In genomic region chr15:55133972-55134371, GRCh38 we compare ENCODE assay signal across 29 cellular contexts.
"Had no signal": no experiment of that assay in that cellular context is flagged by ENCODE, and none has a peak within 500 bp of the region (broad histone marks: within the 10 kb centered on the region; RNA-seq: fewer than 3 reads in every experiment).

No MANE protein-coding gene starts in this region.

- H3K4me2 ChIP-seq: neural progenitor cell had no signal

- H2AFZ ChIP-seq: neural progenitor cell had no signal

- H3K36me3 Mint-ChIP-seq: mesothelial cell of epicardium; neural progenitor cell; stimulated activated effector memory CD8-positive, alpha-beta T cell treated with anti-CD3 and anti-CD28 coated beads, Interleukin-12 subunit alpha, Interleukin-12 subunit beta, amount 100 ng/mL, for 72 hours; type B pancreatic cell had no signal

- H3K9me3 ChIP-seq: neutrophil, ovary, suprapubic skin, uterus had no signal

- H3K4me1 Mint-ChIP-seq: immature natural killer cell; mesothelial cell of epicardium; naive B cell; natural killer cell; nephron progenitor cell; neural progenitor cell; stimulated activated effector memory CD8-positive, alpha-beta T cell treated with anti-CD3 and anti-CD28 coated beads, Interleukin-12 subunit alpha, Interleukin-12 subunit beta, amount 100 ng/mL, for 72 hours had no signal

- H3K36me3 ChIP-seq: left lung, lower lobe of right lung, neural progenitor cell, neutrophil, ovary, sigmoid colon, spleen, suprapubic skin, tibial nerve, uterus had no signal

- H3K27me3 ChIP-seq: neural progenitor cell, neutrophil, ovary, sigmoid colon, suprapubic skin, tibial nerve, uterus had no signal

- ATAC-seq: left colon; left lung; lower lobe of right lung; natural killer cell; right cardiac atrium; stimulated activated effector memory CD8-positive, alpha-beta T cell treated with anti-CD3 and anti-CD28 coated beads, Interleukin-12 subunit alpha, Interleukin-12 subunit beta, amount 100 ng/mL, for 72 hours had no signal

- H3K4me1 ChIP-seq: left lung, lower lobe of right lung, neural progenitor cell, sigmoid colon, spleen, suprapubic skin, tibial nerve, uterus had no signal

- H3K27ac Mint-ChIP-seq: immature natural killer cell; mesothelial cell of epicardium; naive B cell; natural killer cell; nephron progenitor cell; neural progenitor cell; progenitor cell of endocrine pancreas; stimulated activated effector memory CD8-positive, alpha-beta T cell treated with anti-CD3 and anti-CD28 coated beads, Interleukin-12 subunit alpha, Interleukin-12 subunit beta, amount 100 ng/mL, for 72 hours; stimulated activated naive CD8-positive, alpha-beta T cell treated with anti-CD3 and anti-CD28 coated beads, Interleukin-15, Interleukin-2, amounts not matched to agents 100 ng/mL and 50 ng/mL, for 24 hours; type B pancreatic cell had no signal

- H3K9me3 Mint-ChIP-seq: type B pancreatic cell had no signal

- H3K9ac ChIP-seq: neural progenitor cell had no signal

- DNase-seq: hippocampal formation; immature natural killer cell; kidney; left colon; left lung; lower lobe of right lung; mammary epithelial cell; mesenchymal stem cell; naive B cell; natural killer cell; nephron progenitor cell; occipital lobe; ovary; right cardiac atrium; sigmoid colon; small intestine; spleen; stimulated activated CD4-positive, alpha-beta T cell treated with anti-CD3 and anti-CD28 coated beads, Interleukin-4, amount 100 ng/mL, for 24 hours; stimulated activated naive CD4-positive, alpha-beta T cell; uterus had no signal

- H3K27ac ChIP-seq: left lung, lower lobe of right lung, neural progenitor cell, neutrophil, ovary, sigmoid colon, spleen, suprapubic skin, tibial nerve, uterus had no signal

- H3K4me3 Mint-ChIP-seq: immature natural killer cell; mesothelial cell of epicardium; naive B cell; natural killer cell; nephron progenitor cell; neural progenitor cell; stimulated activated effector memory CD8-positive, alpha-beta T cell treated with anti-CD3 and anti-CD28 coated beads, Interleukin-12 subunit alpha, Interleukin-12 subunit beta, amount 100 ng/mL, for 72 hours; stimulated activated naive CD8-positive, alpha-beta T cell treated with anti-CD3 and anti-CD28 coated beads, Interleukin-15, Interleukin-2, amounts not matched to agents 100 ng/mL and 50 ng/mL, for 24 hours; type B pancreatic cell had no signal

- H3K4me3 ChIP-seq: left lung, lower lobe of right lung, neural progenitor cell, ovary, sigmoid colon, spleen, suprapubic skin, tibial nerve, uterus had no signal
